16 cellular contexts compared by ENCODE assay signal in genomic region chr12:40511341-40511740, GRCh38.
"Had no signal": no experiment of that assay in that cellular context is flagged by ENCODE, and none has a peak within 500 bp of the region (broad histone marks: within the 10 kb centered on the region; RNA-seq: fewer than 3 reads in every experiment).

No MANE protein-coding gene starts in this region.

- ATAC-seq: activated T-cell treated with anti-CD3 and anti-CD28 coated beads, Interleukin-2, amount 50 U/mL, for 4 hours; foreskin keratinocyte; left lobe of liver; psoas muscle had no signal

- H3K27me3 Mint-ChIP-seq: activated naive CD8-positive, alpha-beta T cell treated with anti-CD3 and anti-CD28 coated beads for 36 hours had no signal

- DNase-seq: activated CD8-positive, alpha-beta memory T cell treated with anti-CD3 and anti-CD28 coated beads, Interleukin-2, amount 50 U/mL, for 4 hours; activated naive CD4-positive, alpha-beta T cell treated with Interleukin-2 at 50 U/mL for 16 hours; activated naive CD8-positive, alpha-beta T cell treated with anti-CD3 and anti-CD28 coated beads for 36 hours; activated T-cell treated with anti-CD3 and anti-CD28 coated beads, Interleukin-2, amount 50 U/mL, for 4 hours; central memory CD4-positive, alpha-beta T cell; effector memory CD4-positive, alpha-beta T cell; foreskin keratinocyte; naive B cell; psoas muscle; spleen; stimulated activated CD4-positive, alpha-beta T cell treated with anti-CD3 and anti-CD28 coated beads, Interleukin-4, amount 100 ng/mL, for 24 hours; stimulated activated naive CD4-positive, alpha-beta T cell treated with Interleukin-2 at 50 U/mL for 16 hours; upper lobe of left lung had no signal

- H3K4me1 Mint-ChIP-seq: activated naive CD8-positive, alpha-beta T cell treated with anti-CD3 and anti-CD28 coated beads for 36 hours; naive B cell; neural crest cell had no signal

- H3K27ac Mint-ChIP-seq: activated naive CD8-positive, alpha-beta T cell treated with anti-CD3 and anti-CD28 coated beads for 36 hours; activated T-helper 2 cell treated with anti-CD3 and anti-CD28 coated beads, Interferon-gamma antibody, Interleukin-2, Interleukin-4, amounts not matched to agents 10 μg/mL and 5 μg/mL and 100 μg/mL, durations not matched to agents 14 hours and 24 hours and 36 hours; naive B cell had no signal

- H3K9me3 Mint-ChIP-seq: activated naive CD8-positive, alpha-beta T cell treated with anti-CD3 and anti-CD28 coated beads for 36 hours; activated T-helper 2 cell treated with anti-CD3 and anti-CD28 coated beads, Interferon-gamma antibody, Interleukin-2, Interleukin-4, amounts not matched to agents 10 μg/mL and 5 μg/mL and 100 μg/mL, durations not matched to agents 14 hours and 24 hours and 36 hours; naive B cell; neural crest cell had no signal

- H3K4me3 Mint-ChIP-seq: activated naive CD8-positive, alpha-beta T cell treated with anti-CD3 and anti-CD28 coated beads for 36 hours; activated T-cell treated with anti-CD3 and anti-CD28 coated beads, Interleukin-2, amount 50 U/mL, for 4 hours; neural crest cell had no signal
